ENCODE assay signal across 9 cellular contexts in genomic region chr9:42852133-42852532, GRCh38.
DNase-seq lines count a peak whose midpoint lies in the region; ATAC-seq and TF ChIP-seq lines count a peak whose summit lies in the region.
"Had no signal": no experiment of that assay in that cellular context is flagged by ENCODE, and none has a peak within 500 bp of the region (broad histone marks: within the 10 kb centered on the region; RNA-seq: fewer than 3 reads in every experiment).

No MANE protein-coding gene starts in this region.

- no peaks in the 10 kb centered on the region for H3K9me3 Mint-ChIP-seq in activated CD4-positive, alpha-beta memory T cell treated with anti-CD3 and anti-CD28 coated beads, Interleukin-2, amount 10 ng/mL, durations not matched to agents 7 days and 5 days
- H3K9me3 Mint-ChIP-seq: IgD-negative memory B cell had no signal

- peak; percentile 15 for DNase-seq in HS-27A (ENCODE audit: low read depth)
- DNase-seq in activated CD4-positive, alpha-beta memory T cell treated with anti-CD3 and anti-CD28 coated beads, Interleukin-2, amount 10 ng/mL, durations not matched to agents 7 days and 5 days: no peak
- DNase-seq in right cardiac atrium: peak; percentile 37 to 73 (median 58)
- DNase-seq in skeletal muscle cell (ENCODE audit: low read depth): no peak

- H3K4me3 ChIP-seq in right cardiac atrium (ENCODE audit: low read length) (peak overlapping the region; percentile 19), skeletal muscle cell (ENCODE audit: low read depth, low read length) (peak overlapping the region; percentile 20)

- no peaks in the 10 kb centered on the region for H3K27me3 ChIP-seq in right cardiac atrium (ENCODE audit: control insufficient read depth, insufficient read depth)

- no peaks in the 10 kb centered on the region for H3K4me1 Mint-ChIP-seq in activated CD4-positive, alpha-beta memory T cell treated with anti-CD3 and anti-CD28 coated beads, Interleukin-2, amount 10 ng/mL, durations not matched to agents 7 days and 5 days
- H3K4me1 Mint-ChIP-seq: IgD-negative memory B cell had no signal

- no peaks in the 10 kb centered on the region for H3K4me1 ChIP-seq in right cardiac atrium (ENCODE audit: control insufficient read depth, insufficient read depth, low read length)

- WGBS in right cardiac atrium: 2% methylated on average over 38 of the region's 38 CpGs

- peak overlapping the region; percentile 41 for H3K4me3 Mint-ChIP-seq in activated CD4-positive, alpha-beta memory T cell treated with anti-CD3 and anti-CD28 coated beads, Interleukin-2, amount 10 ng/mL, durations not matched to agents 7 days and 5 days

- no peak overlapping the region for H3K27ac ChIP-seq in right cardiac atrium (ENCODE audit: low read length)

- 0 out of 2 replicates have a peak, but pooled peaks have one; percentile 8 for TF ChIP-seq CTCF in GM12874 (IDR thresholded peaks at IDR 0.05; ENCODE audit: insufficient read depth, low read depth, low read length)

- H3K27me3 Mint-ChIP-seq in activated CD4-positive, alpha-beta memory T cell treated with anti-CD3 and anti-CD28 coated beads, Interleukin-2, amount 10 ng/mL, durations not matched to agents 7 days and 5 days: peaks cover 1% of the 10 kb centered on the region

- no peaks in the 10 kb centered on the region for H3K36me3 Mint-ChIP-seq in activated CD4-positive, alpha-beta memory T cell treated with anti-CD3 and anti-CD28 coated beads, Interleukin-2, amount 10 ng/mL, durations not matched to agents 7 days and 5 days (ENCODE audit: low read depth)
- H3K36me3 Mint-ChIP-seq: IgD-negative memory B cell had no signal

- CTCF ChIA-PET in activated CD4-positive, alpha-beta memory T cell treated with anti-CD3 and anti-CD28 coated beads, Interleukin-2, amount 10 ng/mL, durations not matched to agents 7 days and 5 days (lab: Charles Lee): no interaction called here

- no peak overlapping the region for H3K27ac Mint-ChIP-seq in activated CD4-positive, alpha-beta memory T cell treated with anti-CD3 and anti-CD28 coated beads, Interleukin-2, amount 10 ng/mL, durations not matched to agents 7 days and 5 days
- H3K27ac Mint-ChIP-seq: IgD-negative memory B cell had no signal

- peak in 1 of 2 donors; percentile 87 for ATAC-seq in right cardiac atrium
- no peak for ATAC-seq in GM19395 (IDR thresholded peaks at IDR 0.05; ENCODE audit: unreplicated experiment)
- ATAC-seq in HG02970 (IDR thresholded peaks at IDR 0.05; ENCODE audit: low FRiP score, unreplicated experiment): no peak
- no peak for ATAC-seq in GM18907 (IDR thresholded peaks at IDR 0.05; ENCODE audit: unreplicated experiment)

- POLR2A ChIA-PET in activated CD4-positive, alpha-beta memory T cell treated with anti-CD3 and anti-CD28 coated beads, Interleukin-2, amount 10 ng/mL, durations not matched to agents 7 days and 5 days (lab: Charles Lee): no interaction called here

- no peaks in the 10 kb centered on the region for H3K9me3 ChIP-seq in right cardiac atrium (ENCODE audit: control insufficient read depth, low read length)

- intact Hi-C loops in right cardiac atrium (cut with DNase I): no loop called here

Comparison
In these comparisons a context has a peak if more than half of its experiments do, and no peak if none do; other contexts are left out.
1. DNase-seq: peak in HS-27A (single experiment) and right cardiac atrium (3 of 3); none in activated CD4-positive, alpha-beta memory T cell treated with anti-CD3 and anti-CD28 coated beads, Interleukin-2, amount 10 ng/mL, durations not matched to agents 7 days and 5 days (single experiment) and skeletal muscle cell (single experiment).